1 cellular context compared by ENCODE assay signal in the genomic region with DNA sequence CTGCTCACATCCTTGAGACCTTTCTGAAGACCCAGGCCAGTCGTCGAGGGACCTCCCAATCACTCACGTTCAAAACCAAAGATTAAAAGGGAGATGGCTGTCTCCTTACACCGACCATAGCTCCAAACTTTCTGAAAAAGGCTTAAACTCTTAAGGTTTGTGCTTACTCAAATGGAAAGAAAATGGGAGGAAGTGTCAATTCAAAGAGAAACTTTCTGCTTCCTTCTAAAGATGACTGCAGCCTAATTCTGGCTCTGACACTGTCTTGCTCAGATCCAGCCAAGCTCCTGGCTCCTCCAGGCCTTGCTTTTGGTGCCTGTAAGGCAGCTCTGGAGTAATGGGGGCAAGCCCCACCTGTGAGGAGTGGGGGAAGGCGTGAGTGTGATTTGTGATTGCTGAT.
TF ChIP-seq lines count a peak whose summit lies in the region.

No MANE protein-coding gene starts in this region.

TF ChIP-seq in GM12878, 131 proteins besides CTCF, POLR2A, EP300 and RAD21:
- TF ChIP-seq, protein P1, sequence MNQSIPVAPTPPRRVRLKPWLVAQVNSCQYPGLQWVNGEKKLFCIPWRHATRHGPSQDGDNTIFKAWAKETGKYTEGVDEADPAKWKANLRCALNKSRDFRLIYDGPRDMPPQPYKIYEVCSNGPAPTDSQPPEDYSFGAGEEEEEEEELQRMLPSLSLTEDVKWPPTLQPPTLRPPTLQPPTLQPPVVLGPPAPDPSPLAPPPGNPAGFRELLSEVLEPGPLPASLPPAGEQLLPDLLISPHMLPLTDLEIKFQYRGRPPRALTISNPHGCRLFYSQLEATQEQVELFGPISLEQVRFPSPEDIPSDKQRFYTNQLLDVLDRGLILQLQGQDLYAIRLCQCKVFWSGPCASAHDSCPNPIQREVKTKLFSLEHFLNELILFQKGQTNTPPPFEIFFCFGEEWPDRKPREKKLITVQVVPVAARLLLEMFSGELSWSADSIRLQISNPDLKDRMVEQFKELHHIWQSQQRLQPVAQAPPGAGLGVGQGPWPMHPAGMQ (IDR thresholded peaks at IDR 0.05; ENCODE audit: borderline replicate concordance) = no peak
- TF ChIP-seq ZNF217 (IDR thresholded peaks at IDR 0.05) = no peak
- peak; percentile 85 for TF ChIP-seq JUND (IDR thresholded peaks at IDR 0.05; ENCODE audit: low read depth, low read length)
- TF ChIP-seq RCOR1 (conservative IDR thresholded peaks at IDR 0.05; ENCODE audit: low read depth, low read length) = 0 out of 2 replicates have a peak, but pooled peaks have one; percentile 57
- TF ChIP-seq, protein P2, sequence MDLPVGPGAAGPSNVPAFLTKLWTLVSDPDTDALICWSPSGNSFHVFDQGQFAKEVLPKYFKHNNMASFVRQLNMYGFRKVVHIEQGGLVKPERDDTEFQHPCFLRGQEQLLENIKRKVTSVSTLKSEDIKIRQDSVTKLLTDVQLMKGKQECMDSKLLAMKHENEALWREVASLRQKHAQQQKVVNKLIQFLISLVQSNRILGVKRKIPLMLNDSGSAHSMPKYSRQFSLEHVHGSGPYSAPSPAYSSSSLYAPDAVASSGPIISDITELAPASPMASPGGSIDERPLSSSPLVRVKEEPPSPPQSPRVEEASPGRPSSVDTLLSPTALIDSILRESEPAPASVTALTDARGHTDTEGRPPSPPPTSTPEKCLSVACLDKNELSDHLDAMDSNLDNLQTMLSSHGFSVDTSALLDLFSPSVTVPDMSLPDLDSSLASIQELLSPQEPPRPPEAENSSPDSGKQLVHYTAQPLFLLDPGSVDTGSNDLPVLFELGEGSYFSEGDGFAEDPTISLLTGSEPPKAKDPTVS (IDR thresholded peaks at IDR 0.05; ENCODE audit: low read depth, low read length) = no peak
- peak; percentile 97 for TF ChIP-seq IRF4 (IDR thresholded peaks at IDR 0.05; ENCODE audit: low read depth, low read length)
- TF ChIP-seq, protein P3, sequence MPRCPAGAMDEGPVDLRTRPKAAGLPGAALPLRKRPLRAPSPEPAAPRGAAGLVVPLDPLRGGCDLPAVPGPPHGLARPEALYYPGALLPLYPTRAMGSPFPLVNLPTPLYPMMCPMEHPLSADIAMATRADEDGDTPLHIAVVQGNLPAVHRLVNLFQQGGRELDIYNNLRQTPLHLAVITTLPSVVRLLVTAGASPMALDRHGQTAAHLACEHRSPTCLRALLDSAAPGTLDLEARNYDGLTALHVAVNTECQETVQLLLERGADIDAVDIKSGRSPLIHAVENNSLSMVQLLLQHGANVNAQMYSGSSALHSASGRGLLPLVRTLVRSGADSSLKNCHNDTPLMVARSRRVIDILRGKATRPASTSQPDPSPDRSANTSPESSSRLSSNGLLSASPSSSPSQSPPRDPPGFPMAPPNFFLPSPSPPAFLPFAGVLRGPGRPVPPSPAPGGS (IDR thresholded peaks at IDR 0.05; ENCODE audit: borderline replicate concordance, insufficient read depth, low read depth, low read length, poor library complexity, severe bottlenecking) = peak; percentile 49
- peak; percentile 79; the same call in 1 of the 2 replicates for TF ChIP-seq CREM (IDR thresholded peaks at IDR 0.05; ENCODE audit: low read depth)
- TF ChIP-seq SUZ12 (IDR thresholded peaks at IDR 0.05; ENCODE audit: unreplicated experiment) = no peak
- peak; percentile 68 for TF ChIP-seq MEF2A (IDR thresholded peaks at IDR 0.05; ENCODE audit: insufficient read depth, low read depth, low read length)
- peak; percentile 55; the same call in 1 of the 2 replicates for TF ChIP-seq GABPA (IDR thresholded peaks at IDR 0.05; ENCODE audit: low read depth)
- peak; percentile 38 for TF ChIP-seq SP1 (IDR thresholded peaks at IDR 0.05; ENCODE audit: low read depth, low read length)
- peak in 1 of 2 experiments; percentile 99; a peak in 2 of 4 replicates for TF ChIP-seq ETV6 (conservative IDR thresholded peaks at IDR 0.05 in 1 of 2, IDR thresholded peaks at IDR 0.05 in 1 of 2; ENCODE audit: borderline replicate concordance in 1 of 2, low read depth in 1 of 2)
- TF ChIP-seq IKZF2 (IDR thresholded peaks at IDR 0.05) = peak; percentile 59 to 67
- TF ChIP-seq, protein P4, sequence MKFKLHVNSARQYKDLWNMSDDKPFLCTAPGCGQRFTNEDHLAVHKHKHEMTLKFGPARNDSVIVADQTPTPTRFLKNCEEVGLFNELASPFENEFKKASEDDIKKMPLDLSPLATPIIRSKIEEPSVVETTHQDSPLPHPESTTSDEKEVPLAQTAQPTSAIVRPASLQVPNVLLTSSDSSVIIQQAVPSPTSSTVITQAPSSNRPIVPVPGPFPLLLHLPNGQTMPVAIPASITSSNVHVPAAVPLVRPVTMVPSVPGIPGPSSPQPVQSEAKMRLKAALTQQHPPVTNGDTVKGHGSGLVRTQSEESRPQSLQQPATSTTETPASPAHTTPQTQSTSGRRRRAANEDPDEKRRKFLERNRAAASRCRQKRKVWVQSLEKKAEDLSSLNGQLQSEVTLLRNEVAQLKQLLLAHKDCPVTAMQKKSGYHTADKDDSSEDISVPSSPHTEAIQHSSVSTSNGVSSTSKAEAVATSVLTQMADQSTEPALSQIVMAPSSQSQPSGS (IDR thresholded peaks at IDR 0.05; ENCODE audit: low read length) = peak; percentile 77
- no peak for TF ChIP-seq STAT1 (conservative IDR thresholded peaks at IDR 0.05)
- peak; percentile 18 for TF ChIP-seq MEF2B (IDR thresholded peaks at IDR 0.05; ENCODE audit: partially characterized antibody, poor library complexity, severe bottlenecking)
- 0 out of 3 replicates have a peak, but pooled peaks have one; percentile 42 for TF ChIP-seq POU2F2 (IDR thresholded peaks at IDR 0.05; ENCODE audit: borderline replicate concordance, low read depth, low read length)
- peak; percentile 42; the same call in 1 of the 2 replicates for TF ChIP-seq MTA2 (IDR thresholded peaks at IDR 0.05; ENCODE audit: low read depth)
- no peak for TF ChIP-seq HDAC6 (IDR thresholded peaks at IDR 0.05; ENCODE audit: unreplicated experiment)
- TF ChIP-seq, protein P5, sequence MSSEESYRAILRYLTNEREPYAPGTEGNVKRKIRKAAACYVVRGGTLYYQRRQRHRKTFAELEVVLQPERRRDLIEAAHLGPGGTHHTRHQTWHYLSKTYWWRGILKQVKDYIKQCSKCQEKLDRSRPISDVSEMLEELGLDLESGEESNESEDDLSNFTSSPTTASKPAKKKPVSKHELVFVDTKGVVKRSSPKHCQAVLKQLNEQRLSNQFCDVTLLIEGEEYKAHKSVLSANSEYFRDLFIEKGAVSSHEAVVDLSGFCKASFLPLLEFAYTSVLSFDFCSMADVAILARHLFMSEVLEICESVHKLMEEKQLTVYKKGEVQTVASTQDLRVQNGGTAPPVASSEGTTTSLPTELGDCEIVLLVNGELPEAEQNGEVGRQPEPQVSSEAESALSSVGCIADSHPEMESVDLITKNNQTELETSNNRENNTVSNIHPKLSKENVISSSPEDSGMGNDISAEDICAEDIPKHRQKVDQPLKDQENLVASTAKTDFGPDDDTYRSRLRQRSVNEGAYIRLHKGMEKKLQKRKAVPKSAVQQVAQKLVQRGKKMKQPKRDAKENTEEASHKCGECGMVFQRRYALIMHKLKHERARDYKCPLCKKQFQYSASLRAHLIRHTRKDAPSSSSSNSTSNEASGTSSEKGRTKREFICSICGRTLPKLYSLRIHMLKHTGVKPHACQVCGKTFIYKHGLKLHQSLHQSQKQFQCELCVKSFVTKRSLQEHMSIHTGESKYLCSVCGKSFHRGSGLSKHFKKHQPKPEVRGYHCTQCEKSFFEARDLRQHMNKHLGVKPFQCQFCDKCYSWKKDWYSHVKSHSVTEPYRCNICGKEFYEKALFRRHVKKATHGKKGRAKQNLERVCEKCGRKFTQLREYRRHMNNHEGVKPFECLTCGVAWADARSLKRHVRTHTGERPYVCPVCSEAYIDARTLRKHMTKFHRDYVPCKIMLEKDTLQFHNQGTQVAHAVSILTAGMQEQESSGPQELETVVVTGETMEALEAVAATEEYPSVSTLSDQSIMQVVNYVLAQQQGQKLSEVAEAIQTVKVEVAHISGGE (CRISPR knock-in tag; IDR thresholded peaks at IDR 0.05) = no peak
- TF ChIP-seq, protein P6, sequence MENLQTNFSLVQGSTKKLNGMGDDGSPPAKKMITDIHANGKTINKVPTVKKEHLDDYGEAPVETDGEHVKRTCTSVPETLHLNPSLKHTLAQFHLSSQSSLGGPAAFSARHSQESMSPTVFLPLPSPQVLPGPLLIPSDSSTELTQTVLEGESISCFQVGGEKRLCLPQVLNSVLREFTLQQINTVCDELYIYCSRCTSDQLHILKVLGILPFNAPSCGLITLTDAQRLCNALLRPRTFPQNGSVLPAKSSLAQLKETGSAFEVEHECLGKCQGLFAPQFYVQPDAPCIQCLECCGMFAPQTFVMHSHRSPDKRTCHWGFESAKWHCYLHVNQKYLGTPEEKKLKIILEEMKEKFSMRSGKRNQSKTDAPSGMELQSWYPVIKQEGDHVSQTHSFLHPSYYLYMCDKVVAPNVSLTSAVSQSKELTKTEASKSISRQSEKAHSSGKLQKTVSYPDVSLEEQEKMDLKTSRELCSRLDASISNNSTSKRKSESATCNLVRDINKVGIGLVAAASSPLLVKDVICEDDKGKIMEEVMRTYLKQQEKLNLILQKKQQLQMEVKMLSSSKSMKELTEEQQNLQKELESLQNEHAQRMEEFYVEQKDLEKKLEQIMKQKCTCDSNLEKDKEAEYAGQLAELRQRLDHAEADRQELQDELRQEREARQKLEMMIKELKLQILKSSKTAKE (IDR thresholded peaks at IDR 0.05; ENCODE audit: low read depth, poor library complexity, severe bottlenecking) = peak; percentile 28
- TF ChIP-seq MTA3 (IDR thresholded peaks at IDR 0.05; ENCODE audit: borderline replicate concordance, low read length) = peak; percentile 83
- TF ChIP-seq CHD1 (IDR thresholded peaks at IDR 0.05; ENCODE audit: low read depth, low read length) = no peak
- peak; percentile 86 for TF ChIP-seq SPI1 (IDR thresholded peaks at IDR 0.05; ENCODE audit: borderline replicate concordance, insufficient read depth, low read depth, low read length)
- 0 out of 2 replicates have a peak, but pooled peaks have one; percentile 15 for TF ChIP-seq BACH1 (IDR thresholded peaks at IDR 0.05; ENCODE audit: borderline replicate concordance)
- peak; percentile 80; the same call in 1 of the 2 replicates for TF ChIP-seq BCL11A (IDR thresholded peaks at IDR 0.05; ENCODE audit: low read depth, low read length)
- peak; percentile 77; the same call in 1 of the 2 replicates for TF ChIP-seq FOXM1 (IDR thresholded peaks at IDR 0.05; ENCODE audit: low read depth, low read length)
- no peak for TF ChIP-seq SMC3 (IDR thresholded peaks at IDR 0.05; ENCODE audit: borderline replicate concordance, low read length)
- TF ChIP-seq JUNB (IDR thresholded peaks at IDR 0.05) = peak; percentile 99
- TF ChIP-seq RUNX3 (IDR thresholded peaks at IDR 0.05; ENCODE audit: low read length) = peak; percentile 82
- 0 out of 4 replicates have a peak, but pooled peaks of 1 of the 2 experiments have one; percentile 13 for TF ChIP-seq BHLHE40 (IDR thresholded peaks at IDR 0.05; ENCODE audit: borderline replicate concordance in 1 of 2, low read depth in 2 of 2, low read length in 1 of 2)
- peak; percentile 85 for TF ChIP-seq NFIC (IDR thresholded peaks at IDR 0.05; ENCODE audit: low read depth, low read length)
- TF ChIP-seq ATF7 (IDR thresholded peaks at IDR 0.05; ENCODE audit: low read depth) = peak; percentile 57
- peak; percentile 92 for TF ChIP-seq EED (IDR thresholded peaks at IDR 0.05; ENCODE audit: low read depth)
- TF ChIP-seq TBL1XR1 (IDR thresholded peaks at IDR 0.05; ENCODE audit: low read depth, low read length) = 0 out of 2 replicates have a peak, but pooled peaks have one; percentile 17
- TF ChIP-seq IKZF1 (conservative IDR thresholded peaks at IDR 0.05) = peak; percentile 88
- TF ChIP-seq DPF2 (IDR thresholded peaks at IDR 0.05) = peak; percentile 97
- peak; percentile 19; the same call in 1 of the 2 replicates for TF ChIP-seq PAX5 (IDR thresholded peaks at IDR 0.05; ENCODE audit: borderline replicate concordance, low read depth, low read length)
- no peak for TF ChIP-seq HDAC2 (IDR thresholded peaks at IDR 0.05)
